8 cellular contexts compared by ENCODE assay signal in the genomic region with DNA sequence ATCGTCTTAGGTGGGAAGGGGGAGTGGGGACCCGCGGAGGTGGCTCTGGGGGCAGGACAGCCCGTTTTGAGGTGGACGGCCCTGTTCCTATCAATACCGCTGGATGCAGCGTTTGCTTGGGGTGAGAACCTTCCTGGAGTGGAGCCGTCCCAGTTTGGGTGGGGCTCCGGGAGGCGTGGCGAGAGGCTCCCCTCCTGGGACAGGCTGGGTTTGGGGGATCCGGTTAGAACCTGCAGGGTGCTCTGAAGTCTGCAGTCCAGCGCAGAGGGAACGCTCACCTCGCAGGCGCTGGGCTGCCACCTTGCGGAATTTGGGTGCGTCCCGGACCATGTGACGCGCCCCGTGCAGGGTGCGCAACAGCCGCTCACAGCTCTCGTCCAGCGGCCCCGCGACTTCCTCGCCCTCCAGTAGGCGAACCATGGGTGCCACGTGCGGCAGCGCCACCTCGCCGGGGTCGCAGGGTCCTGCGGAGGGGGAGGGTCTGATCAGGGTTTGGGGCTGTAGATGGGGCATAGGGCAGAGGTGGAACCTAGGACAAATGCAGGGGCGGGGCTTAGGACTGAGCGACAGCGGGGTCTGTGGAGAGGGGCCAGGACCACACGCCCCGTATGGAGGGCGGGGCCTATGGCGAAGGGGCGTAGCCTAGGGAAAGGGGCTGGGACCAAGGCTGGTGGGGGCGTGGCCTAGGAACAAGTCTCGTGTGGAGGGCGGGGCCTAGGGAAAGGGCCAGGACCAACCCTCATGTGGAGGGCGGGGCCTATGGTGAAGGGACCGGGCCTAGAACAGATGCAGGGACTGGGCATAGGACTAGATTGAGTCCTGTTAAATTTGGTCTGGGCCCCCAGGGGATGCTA. TPM values are rescaled to one million over a fixed set of nuclear protein-coding genes. Genes with fewer than 3 reads are reported as not detected.
DNase-seq lines count a peak whose midpoint lies in the region; ATAC-seq and TF ChIP-seq lines count a peak whose summit lies in the region.

No MANE protein-coding gene starts in this region.

- peaks cover 19% of the 10 kb centered on the region for H3K4me1 Mint-ChIP-seq in activated CD4-positive, alpha-beta T cell treated with anti-CD3 and anti-CD28 coated beads, Interleukin-2, amount 10 ng/mL, durations not matched to agents 7 days and 5 days
- peaks cover 2% of the 10 kb centered on the region for H3K4me1 Mint-ChIP-seq in endodermal cell
- H3K4me1 Mint-ChIP-seq in stimulated activated effector memory CD8-positive, alpha-beta T cell treated with anti-CD3 and anti-CD28 coated beads, Interleukin-12 subunit alpha, Interleukin-12 subunit beta, amount 100 ng/mL, for 72 hours: peaks cover 11% of the 10 kb centered on the region

- no peak overlapping the region; the same call in 1 of the 2 replicates for H3K4me2 ChIP-seq in KMS-11

- H3K27me3 ChIP-seq in KMS-11 (ENCODE audit: insufficient read depth, low read depth) (no peaks in the 10 kb centered on the region), endodermal cell (ENCODE audit: control insufficient read depth, insufficient read depth, low read length, poor library complexity, severe bottlenecking) (no peaks in the 10 kb centered on the region), mucosa of rectum (ENCODE audit: control insufficient read depth in 2 of 2, insufficient read depth in 2 of 2, low read length in 2 of 2) (no peaks in the 10 kb centered on the region)

- peak overlapping the region; percentile 30; the same call in 1 of the 2 replicates for H3K27ac ChIP-seq in KMS-11
- no peak overlapping the region for H3K27ac ChIP-seq in endodermal cell (ENCODE audit: low read depth, low read length)
- peak overlapping the region; percentile 97 to 99 for H3K27ac ChIP-seq in mucosa of rectum (ENCODE audit: low read depth in 2 of 2, low read length in 2 of 2)

- H3K9ac ChIP-seq in KMS-11 (peak overlapping the region; percentile 31; the same call in 1 of the 2 replicates), endodermal cell (ENCODE audit: extremely low read depth, low read length, poor library complexity, severe bottlenecking) (no peak overlapping the region), mucosa of rectum (ENCODE audit: low read depth in 1 of 2, low read length in 2 of 2) (peak overlapping the region; percentile 72 to 88)

- peak; percentile 29; the same call in 1 of the 2 replicates for TF ChIP-seq CTCF in KMS-11 (conservative IDR thresholded peaks at IDR 0.05; ENCODE audit: low read depth, low read length)
- peak; percentile 66 for TF ChIP-seq CTCF in endodermal cell (conservative IDR thresholded peaks at IDR 0.05)

- H3K36me3 ChIP-seq in KMS-11 (ENCODE audit: insufficient read depth) (0 out of 2 replicates have a peak, but pooled peaks cover 5% of the 10 kb centered on the region), endodermal cell (ENCODE audit: control insufficient read depth, insufficient read depth, low read length) (peaks cover 51% of the 10 kb centered on the region), mucosa of rectum (ENCODE audit: control insufficient read depth in 2 of 2, insufficient read depth in 2 of 2, low read length in 2 of 2) (peaks cover 21 to 31% of the 10 kb centered on the region in 2 donors)

- H3K4me3 ChIP-seq in KMS-11 (IDR thresholded peaks at IDR 0.05; ENCODE audit: insufficient read depth, low read depth, low read length) (no peak overlapping the region), endodermal cell (ENCODE audit: low read length) (no peak overlapping the region), mucosa of rectum (ENCODE audit: low read length in 2 of 2) (peak overlapping the region; percentile 63 to 69)

- POLR2A ChIA-PET in activated CD4-positive, alpha-beta T cell treated with anti-CD3 and anti-CD28 coated beads, Interleukin-2, amount 10 ng/mL, durations not matched to agents 7 days and 5 days (lab: Charles Lee): interaction anchor here (1.0 kb wide), 1 partner anchor 237 kb away, joined by 3 read pairs; no protein-coding TSS in a partner anchor

- no peaks in the 10 kb centered on the region for H3K79me2 ChIP-seq in KMS-11 (ENCODE audit: insufficient read depth, low read depth)

- DNase-seq in ELR (ENCODE audit: low read depth): peak; percentile 84
- peak; percentile 84 for DNase-seq in activated CD4-positive, alpha-beta T cell treated with anti-CD3 and anti-CD28 coated beads, Interleukin-2, amount 10 ng/mL, durations not matched to agents 7 days and 5 days
- peak; percentile 100 for DNase-seq in endodermal cell
- peak; percentile 63 to 90 for DNase-seq in stimulated activated effector memory CD8-positive, alpha-beta T cell treated with anti-CD3 and anti-CD28 coated beads, Interleukin-12 subunit alpha, Interleukin-12 subunit beta, amount 100 ng/mL, for 72 hours (ENCODE audit: low spot score in 2 of 2)
- no peak for DNase-seq in kidney glomerular epithelial cell (lab: John Stamatoyannopoulos, UW)

- no peaks in the 10 kb centered on the region for H3K9me3 Mint-ChIP-seq in activated CD4-positive, alpha-beta T cell treated with anti-CD3 and anti-CD28 coated beads, Interleukin-2, amount 10 ng/mL, durations not matched to agents 7 days and 5 days
- no peaks in the 10 kb centered on the region for H3K9me3 Mint-ChIP-seq in endodermal cell
- no peaks in the 10 kb centered on the region for H3K9me3 Mint-ChIP-seq in stimulated activated effector memory CD8-positive, alpha-beta T cell treated with anti-CD3 and anti-CD28 coated beads, Interleukin-12 subunit alpha, Interleukin-12 subunit beta, amount 100 ng/mL, for 72 hours

- no peaks in the 10 kb centered on the region for H4K20me1 ChIP-seq in KMS-11 (ENCODE audit: insufficient read depth)

- 0 out of 2 replicates have a peak overlapping the region, but pooled peaks have one; percentile 12 for H2AFZ ChIP-seq in KMS-11 (ENCODE audit: low read depth)

- peak; percentile 76 for ATAC-seq in GM21723 (IDR thresholded peaks at IDR 0.05; ENCODE audit: unreplicated experiment)
- ATAC-seq in stimulated activated effector memory CD8-positive, alpha-beta T cell treated with anti-CD3 and anti-CD28 coated beads, Interleukin-12 subunit alpha, Interleukin-12 subunit beta, amount 100 ng/mL, for 72 hours: peak; percentile 87

- 70 to 81% methylated on average over 27 to 50 of the region's 50 CpGs for WGBS in endodermal cell (ENCODE audit: insufficient coverage in 1 of 2, insufficient read length in 1 of 2), 2 experiments

- H3K9me3 ChIP-seq in endodermal cell (ENCODE audit: control insufficient read depth, low read length): no peaks in the 10 kb centered on the region
- no peaks in the 10 kb centered on the region for H3K9me3 ChIP-seq in mucosa of rectum (ENCODE audit: control insufficient read depth in 2 of 2, low read length in 2 of 2)

- CTCF ChIA-PET in activated CD4-positive, alpha-beta T cell treated with anti-CD3 and anti-CD28 coated beads, Interleukin-2, amount 10 ng/mL, durations not matched to agents 7 days and 5 days (lab: Charles Lee): interaction anchor here (1.0 to 3.4 kb wide), 3 partner anchors 10 to 42 kb away, joined by 3 to 14 read pairs (median 3); partner anchors contain the start of gene GPR108

- peak overlapping the region; percentile 72 for H3K4me3 Mint-ChIP-seq in activated CD4-positive, alpha-beta T cell treated with anti-CD3 and anti-CD28 coated beads, Interleukin-2, amount 10 ng/mL, durations not matched to agents 7 days and 5 days
- peak overlapping the region; percentile 65 for H3K4me3 Mint-ChIP-seq in endodermal cell
- H3K4me3 Mint-ChIP-seq in stimulated activated effector memory CD8-positive, alpha-beta T cell treated with anti-CD3 and anti-CD28 coated beads, Interleukin-12 subunit alpha, Interleukin-12 subunit beta, amount 100 ng/mL, for 72 hours: peak overlapping the region; percentile 71

- H3K4me1 ChIP-seq in KMS-11 (ENCODE audit: low read depth, poor library complexity, severe bottlenecking) (peaks cover 8% of the 10 kb centered on the region), endodermal cell (ENCODE audit: control insufficient read depth, insufficient read depth, low read length) (no peaks in the 10 kb centered on the region), mucosa of rectum (ENCODE audit: control insufficient read depth in 2 of 2, insufficient read depth in 2 of 2, low read length in 2 of 2) (peaks cover 15 to 18% of the 10 kb centered on the region in 2 donors)

- H3K36me3 Mint-ChIP-seq in activated CD4-positive, alpha-beta T cell treated with anti-CD3 and anti-CD28 coated beads, Interleukin-2, amount 10 ng/mL, durations not matched to agents 7 days and 5 days (ENCODE audit: low read depth): peaks cover 36% of the 10 kb centered on the region
- peaks cover 51% of the 10 kb centered on the region for H3K36me3 Mint-ChIP-seq in endodermal cell (ENCODE audit: low read depth)
- peaks cover 80% of the 10 kb centered on the region for H3K36me3 Mint-ChIP-seq in stimulated activated effector memory CD8-positive, alpha-beta T cell treated with anti-CD3 and anti-CD28 coated beads, Interleukin-12 subunit alpha, Interleukin-12 subunit beta, amount 100 ng/mL, for 72 hours

- no peaks in the 10 kb centered on the region for H3K27me3 Mint-ChIP-seq in activated CD4-positive, alpha-beta T cell treated with anti-CD3 and anti-CD28 coated beads, Interleukin-2, amount 10 ng/mL, durations not matched to agents 7 days and 5 days
- H3K27me3 Mint-ChIP-seq in endodermal cell (ENCODE audit: insufficient read depth): no peaks in the 10 kb centered on the region

- H3K27ac Mint-ChIP-seq in activated CD4-positive, alpha-beta T cell treated with anti-CD3 and anti-CD28 coated beads, Interleukin-2, amount 10 ng/mL, durations not matched to agents 7 days and 5 days: peak overlapping the region; percentile 90
- peak overlapping the region; percentile 98 for H3K27ac Mint-ChIP-seq in endodermal cell
- H3K27ac Mint-ChIP-seq in stimulated activated effector memory CD8-positive, alpha-beta T cell treated with anti-CD3 and anti-CD28 coated beads, Interleukin-12 subunit alpha, Interleukin-12 subunit beta, amount 100 ng/mL, for 72 hours: peak overlapping the region; percentile 73

RNA-seq across cellular contexts. Expression of gene SH2D3A, which starts 13.8 kb away (rescaled TPM):
- total RNA-seq in activated CD4-positive, alpha-beta T cell treated with anti-CD3 and anti-CD28 coated beads, Interleukin-2, amount 10 ng/mL, durations not matched to agents 7 days and 5 days: 10 to 100 TPM; 31.5 to 35.2 TPM
- 10 to 100 TPM; 10.7 to 16.4 TPM for total RNA-seq in endodermal cell
- 1.0 TPM for polyA plus RNA-seq in endodermal cell (2013, experiment 1 of 2)
- 1.1 TPM for polyA plus RNA-seq in endodermal cell (2013, experiment 2 of 2)

RNA-seq across cellular contexts. Expression of gene TRIP10, which starts 13.9 kb away (rescaled TPM):
- 10 to 100 TPM; 11.1 to 11.2 TPM for total RNA-seq in activated CD4-positive, alpha-beta T cell treated with anti-CD3 and anti-CD28 coated beads, Interleukin-2, amount 10 ng/mL, durations not matched to agents 7 days and 5 days
- total RNA-seq in endodermal cell: 100 to 1,000 TPM; 111 to 116 TPM
- 61.0 TPM for polyA plus RNA-seq in endodermal cell (2013, experiment 1 of 2)
- polyA plus RNA-seq in endodermal cell (2013, experiment 2 of 2): 65.1 TPM

RNA-seq across cellular contexts. Expression of gene GPR108, which starts 16.0 kb away (rescaled TPM):
- 10 to 100 TPM; 64.6 TPM for total RNA-seq in activated CD4-positive, alpha-beta T cell treated with anti-CD3 and anti-CD28 coated beads, Interleukin-2, amount 10 ng/mL, durations not matched to agents 7 days and 5 days
- 10 to 100 TPM; 61.4 to 67.2 TPM for total RNA-seq in endodermal cell
- polyA plus RNA-seq in endodermal cell (2013, experiment 1 of 2): 36.8 TPM
- polyA plus RNA-seq in endodermal cell (2013, experiment 2 of 2): 36.6 TPM

RNA-seq across cellular contexts. Expression of gene VAV1, which starts 19.1 kb away (rescaled TPM):
- 100 to 1,000 TPM; 123 to 132 TPM for total RNA-seq in activated CD4-positive, alpha-beta T cell treated with anti-CD3 and anti-CD28 coated beads, Interleukin-2, amount 10 ng/mL, durations not matched to agents 7 days and 5 days
- total RNA-seq in endodermal cell: not detected
- polyA plus RNA-seq in endodermal cell (2013, experiment 1 of 2): not detected
- not detected for polyA plus RNA-seq in endodermal cell (2013, experiment 2 of 2)

RNA-seq across cellular contexts. Expression of gene C3, which starts 33.0 kb away (rescaled TPM):
- not detected for total RNA-seq in activated CD4-positive, alpha-beta T cell treated with anti-CD3 and anti-CD28 coated beads, Interleukin-2, amount 10 ng/mL, durations not matched to agents 7 days and 5 days
- 10 to 100 TPM; 13.7 to 23.5 TPM for total RNA-seq in endodermal cell
- 1.6 TPM for polyA plus RNA-seq in endodermal cell (2013, experiment 1 of 2)
- polyA plus RNA-seq in endodermal cell (2013, experiment 2 of 2): 1.8 TPM

Comparison
In these comparisons a context has a peak if more than half of its experiments do, and no peak if none do; other contexts are left out.
1. H3K4me3 ChIP-seq: peak in mucosa of rectum (2 of 2); none in KMS-11 (single experiment) and endodermal cell (single experiment).
2. RNA of gene TRIP10, which starts 13.9 kb away (total RNA-seq): 111 to 116 TPM in endodermal cell; 11.1 to 11.2 TPM in activated CD4-positive, alpha-beta T cell treated with anti-CD3 and anti-CD28 coated beads, Interleukin-2, amount 10 ng/mL, durations not matched to agents 7 days and 5 days; every median in the first group is over 4 times any median in the second.
3. Peak in every context shown above with its lines, with median percentiles within 50 percentile points of each other: H3K27ac Mint-ChIP-seq and H3K4me3 Mint-ChIP-seq.